ENCODE assay signal across 1 cellular context in genomic region chr7:21767300-21767900, GRCh38.
TF ChIP-seq lines count a peak whose summit lies in the region.

No MANE protein-coding gene starts in this region.

TF ChIP-seq in SK-N-SH treated with all-trans-retinoic acid at 6 μM for 48 hours, 23 proteins besides CTCF, POLR2A, EP300 and RAD21 (continued from another document):
- TF ChIP-seq TOX (CRISPR knock-in tag; IDR thresholded peaks at IDR 0.05; ENCODE audit: borderline replicate concordance) (no peak), ISL1 (CRISPR knock-in tag; IDR thresholded peaks at IDR 0.05) (no peak), RARB (CRISPR knock-in tag; IDR thresholded peaks at IDR 0.05) (no peak)
